25 cellular contexts compared by ENCODE assay signal in genomic region chr5:143695941-143696340, GRCh38.
"Had no signal": no experiment of that assay in that cellular context is flagged by ENCODE, and none has a peak within 500 bp of the region (broad histone marks: within the 10 kb centered on the region; RNA-seq: fewer than 3 reads in every experiment).

No MANE protein-coding gene starts in this region.

- H3K36me3 Mint-ChIP-seq: T-cell had no signal

- DNase-seq: Kasumi-1, KBM-7, MV-4-11, NCI-H1048, NCI-H1105, NCI-H1417, NCI-H1436 treated with DMSO at 0.1 percent for 48 hours, NCI-H1694, NCI-H187 treated with DMSO at 0.1 percent for 48 hours, NCI-H2029 treated with DMSO at 0.1 percent for 48 hours, NCI-H2171 treated with DMSO at 0.1 percent for 48 hours, NCI-H2227 treated with DMSO at 0.1 percent for 48 hours, NCI-H446, NCI-H510A, NCI-H524 treated with DMSO at 0.1 percent for 48 hours, NCI-H69, NCI-H774, Right ventricle myocardium superior, RPMI8226, SIG-M5, T-cell had no signal

- H3K9me3 Mint-ChIP-seq: T-cell had no signal

- H3K9me3 ChIP-seq: SJSA1 had no signal

- H3K36me3 ChIP-seq: SJSA1 had no signal

- ATAC-seq: T-cell had no signal

- H3K27me3 ChIP-seq: SJSA1 had no signal

- H3K27ac ChIP-seq: HL-60, SJSA1, SK-N-MC had no signal

- H3K27ac Mint-ChIP-seq: T-cell; T-helper 1 cell treated with Interleukin-12 subunit alpha and Interleukin-12 subunit beta and Interleukin-4 antibody, amounts not matched to agents 30 μg/mL and 1 μg/mL, for 36 hours had no signal

- H3K4me3 Mint-ChIP-seq: T-cell; T-helper 1 cell treated with Interleukin-12 subunit alpha and Interleukin-12 subunit beta and Interleukin-4 antibody, amounts not matched to agents 30 μg/mL and 1 μg/mL, for 36 hours had no signal

- H3K27me3 Mint-ChIP-seq: T-cell had no signal

- H3K4me3 ChIP-seq: SJSA1, SK-N-MC had no signal
